ENCODE assay signal across 14 cellular contexts in genomic region chr4:170242471-170242870, GRCh38.
DNase-seq lines count a peak whose midpoint lies in the region; ATAC-seq and TF ChIP-seq lines count a peak whose summit lies in the region.
"Had no signal": no experiment of that assay in that cellular context is flagged by ENCODE, and none has a peak within 500 bp of the region (broad histone marks: within the 10 kb centered on the region; RNA-seq: fewer than 3 reads in every experiment).

No MANE protein-coding gene starts in this region.

- no peak for TF ChIP-seq EP300 in SK-N-SH (IDR thresholded peaks at IDR 0.05; ENCODE audit: borderline replicate concordance in 1 of 2, low read depth in 1 of 2, low read length in 1 of 2)

- intact Hi-C loops in esophagus squamous epithelium (cut with DNase I), result no loop called here

- ATAC-seq in SK-N-SH treated with all-trans-retinoic acid at 6 μM for 48 hours, result no peak

- H3K27me3 ChIP-seq in SK-N-SH (ENCODE audit: insufficient read depth) (no peaks in the 10 kb centered on the region), esophagus squamous epithelium (no peaks in the 10 kb centered on the region)

- H3K9ac ChIP-seq in SK-N-SH, result no peak overlapping the region

- TF ChIP-seq CTCF in SK-N-SH (IDR thresholded peaks at IDR 0.05) (no peak), esophagus squamous epithelium (IDR thresholded peaks at IDR 0.05) (no peak)

- no peaks in the 10 kb centered on the region for H3K9me2 ChIP-seq in SK-N-SH

- H3K79me2 ChIP-seq in SK-N-SH (ENCODE audit: insufficient read depth), result no peaks in the 10 kb centered on the region

- no peak overlapping the region for H2AFZ ChIP-seq in SK-N-SH (ENCODE audit: low read depth)

- TF ChIP-seq POLR2A in esophagus squamous epithelium (IDR thresholded peaks at IDR 0.05), result no peak

- H4K20me1 ChIP-seq in SK-N-SH (ENCODE audit: insufficient read depth), result no peaks in the 10 kb centered on the region

- no peaks in the 10 kb centered on the region for H3F3A ChIP-seq in SK-N-SH (replicated peaks; ENCODE audit: insufficient read depth)

- CTCF ChIA-PET in SK-N-SH (lab: Yijun Ruan, JAX), result interaction anchor here (5.6 kb wide), 1 partner anchor 17 kb away, joined by 35 read pairs; no protein-coding TSS in a partner anchor

- H3K27ac ChIP-seq in SK-N-SH (ENCODE audit: low read depth in 2 of 2, low read length in 1 of 2) (no peak overlapping the region), esophagus squamous epithelium (peak overlapping the region in 3 of 4 donors; percentile 65 to 83 (median 79))
- H3K27ac ChIP-seq: C4-2B had no signal

- H3K4me1 ChIP-seq in SK-N-SH (ENCODE audit: control insufficient read depth in 1 of 2, insufficient read depth in 2 of 2, low read depth in 1 of 2, low read length in 1 of 2) (no peaks in the 10 kb centered on the region), esophagus squamous epithelium (peaks cover 0 to 36% (median 7%) of the 10 kb centered on the region in 3 donors)

- H3K36me3 ChIP-seq in SK-N-SH (replicated peaks in 1 of 2; ENCODE audit: control insufficient read depth in 1 of 2, insufficient read depth in 2 of 2, low read length in 1 of 2), result no peaks in the 10 kb centered on the region
- H3K36me3 ChIP-seq in esophagus squamous epithelium, result no peaks in the 10 kb centered on the region

- in situ Hi-C loops in KBM-7 (cut with MboI; ENCODE audit: low pct_unique_long_range_greater_than_20kb, low sequenced_read_pairs), result no loop called here

- H3K4me3 ChIP-seq in SK-N-SH (ENCODE audit: low read depth in 2 of 2, low read length in 1 of 2), result no peak overlapping the region
- no peak overlapping the region for H3K4me3 ChIP-seq in esophagus squamous epithelium

- DNase-seq in SK-N-SH, result no peak
- DNase-seq in amniotic epithelial cell (ENCODE audit: low read depth), result peak; percentile 44
- no peak for DNase-seq in esophagus squamous epithelium (lab: John Stamatoyannopoulos, UW)
- peak; percentile 69 for DNase-seq in superior temporal gyrus (ENCODE audit: extremely low spot score)
- DNase-seq in NCI-H1694 (lab: John Stamatoyannopoulos, UW), result no peak
- no peak for DNase-seq in KBM-7
- no peak for DNase-seq in hepatic stellate cell (ENCODE audit: low spot score)
- DNase-seq: 8988T, GOT3, Kasumi-1, NCI-H2029, NCI-H2171 treated with DMSO at 0.1 percent for 48 hours had no signal

- TF ChIP-seq RAD21 in SK-N-SH (IDR thresholded peaks at IDR 0.05; ENCODE audit: low read length), result no peak

- POLR2A ChIA-PET in SK-N-SH (lab: Yijun Ruan, JAX), result no interaction called here

- H3K9me3 ChIP-seq in SK-N-SH (no peaks in the 10 kb centered on the region), esophagus squamous epithelium (no peaks in the 10 kb centered on the region)

- no peak overlapping the region for H3K4me2 ChIP-seq in SK-N-SH

TF ChIP-seq in SK-N-SH treated with all-trans-retinoic acid at 6 μM for 48 hours, 23 proteins besides CTCF, POLR2A, EP300 and RAD21:
- TF ChIP-seq TOX (CRISPR knock-in tag; IDR thresholded peaks at IDR 0.05; ENCODE audit: borderline replicate concordance) (peak; percentile 54; the same call in 1 of the 2 replicates), ZC3H10 (CRISPR knock-in tag; IDR thresholded peaks at IDR 0.05) (peak; percentile 61; the same call in 1 of the 2 replicates), TCF4 (CRISPR knock-in tag; IDR thresholded peaks at IDR 0.05; ENCODE audit: borderline replicate concordance) (no peak)
- TF ChIP-seq, protein P1, sequence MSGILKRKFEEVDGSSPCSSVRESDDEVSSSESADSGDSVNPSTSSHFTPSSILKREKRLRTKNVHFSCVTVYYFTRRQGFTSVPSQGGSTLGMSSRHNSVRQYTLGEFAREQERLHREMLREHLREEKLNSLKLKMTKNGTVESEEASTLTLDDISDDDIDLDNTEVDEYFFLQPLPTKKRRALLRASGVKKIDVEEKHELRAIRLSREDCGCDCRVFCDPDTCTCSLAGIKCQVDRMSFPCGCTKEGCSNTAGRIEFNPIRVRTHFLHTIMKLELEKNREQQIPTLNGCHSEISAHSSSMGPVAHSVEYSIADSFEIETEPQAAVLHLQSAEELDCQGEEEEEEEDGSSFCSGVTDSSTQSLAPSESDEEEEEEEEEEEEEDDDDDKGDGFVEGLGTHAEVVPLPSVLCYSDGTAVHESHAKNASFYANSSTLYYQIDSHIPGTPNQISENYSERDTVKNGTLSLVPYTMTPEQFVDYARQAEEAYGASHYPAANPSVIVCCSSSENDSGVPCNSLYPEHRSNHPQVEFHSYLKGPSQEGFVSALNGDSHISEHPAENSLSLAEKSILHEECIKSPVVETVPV (CRISPR knock-in tag; IDR thresholded peaks at IDR 0.05), result no peak

TF ChIP-seq in SK-N-SH, 30 proteins besides CTCF, POLR2A, EP300 and RAD21 (continues in another document):
- TF ChIP-seq USF2 (IDR thresholded peaks at IDR 0.05; ENCODE audit: borderline replicate concordance, low read depth, low read length) (no peak), SMC3 (IDR thresholded peaks at IDR 0.05; ENCODE audit: low read depth, low read length) (no peak), NFIC (IDR thresholded peaks at IDR 0.05; ENCODE audit: borderline replicate concordance) (no peak), ELF1 (IDR thresholded peaks at IDR 0.05) (no peak), RFX5 (IDR thresholded peaks at IDR 0.05; ENCODE audit: low read length) (no peak), TAF1 (IDR thresholded peaks at IDR 0.05; ENCODE audit: borderline replicate concordance, low read depth, low read length) (no peak), FOXJ3 (CRISPR knock-in tag; IDR thresholded peaks at IDR 0.05) (no peak), TCF12 (IDR thresholded peaks at IDR 0.05) (no peak), MEF2A (IDR thresholded peaks at IDR 0.05; ENCODE audit: borderline replicate concordance, low read depth) (no peak), REST (IDR thresholded peaks at IDR 0.05; ENCODE audit: low read depth, low read length) (no peak), GABPA (IDR thresholded peaks at IDR 0.05; ENCODE audit: low read depth) (no peak), NRF1 (IDR thresholded peaks at IDR 0.05; ENCODE audit: low read depth, low read length) (no peak)
- TF ChIP-seq, protein P2, sequence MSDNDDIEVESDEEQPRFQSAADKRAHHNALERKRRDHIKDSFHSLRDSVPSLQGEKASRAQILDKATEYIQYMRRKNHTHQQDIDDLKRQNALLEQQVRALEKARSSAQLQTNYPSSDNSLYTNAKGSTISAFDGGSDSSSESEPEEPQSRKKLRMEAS (IDR thresholded peaks at IDR 0.05; ENCODE audit: low read depth), result no peak
- TF ChIP-seq, protein P3, sequence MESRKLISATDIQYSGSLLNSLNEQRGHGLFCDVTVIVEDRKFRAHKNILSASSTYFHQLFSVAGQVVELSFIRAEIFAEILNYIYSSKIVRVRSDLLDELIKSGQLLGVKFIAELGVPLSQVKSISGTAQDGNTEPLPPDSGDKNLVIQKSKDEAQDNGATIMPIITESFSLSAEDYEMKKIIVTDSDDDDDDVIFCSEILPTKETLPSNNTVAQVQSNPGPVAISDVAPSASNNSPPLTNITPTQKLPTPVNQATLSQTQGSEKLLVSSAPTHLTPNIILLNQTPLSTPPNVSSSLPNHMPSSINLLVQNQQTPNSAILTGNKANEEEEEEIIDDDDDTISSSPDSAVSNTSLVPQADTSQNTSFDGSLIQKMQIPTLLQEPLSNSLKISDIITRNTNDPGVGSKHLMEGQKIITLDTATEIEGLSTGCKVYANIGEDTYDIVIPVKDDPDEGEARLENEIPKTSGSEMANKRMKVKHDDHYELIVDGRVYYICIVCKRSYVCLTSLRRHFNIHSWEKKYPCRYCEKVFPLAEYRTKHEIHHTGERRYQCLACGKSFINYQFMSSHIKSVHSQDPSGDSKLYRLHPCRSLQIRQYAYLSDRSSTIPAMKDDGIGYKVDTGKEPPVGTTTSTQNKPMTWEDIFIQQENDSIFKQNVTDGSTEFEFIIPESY (IDR thresholded peaks at IDR 0.05; ENCODE audit: borderline replicate concordance, low read depth), result no peak
- TF ChIP-seq, protein P4, sequence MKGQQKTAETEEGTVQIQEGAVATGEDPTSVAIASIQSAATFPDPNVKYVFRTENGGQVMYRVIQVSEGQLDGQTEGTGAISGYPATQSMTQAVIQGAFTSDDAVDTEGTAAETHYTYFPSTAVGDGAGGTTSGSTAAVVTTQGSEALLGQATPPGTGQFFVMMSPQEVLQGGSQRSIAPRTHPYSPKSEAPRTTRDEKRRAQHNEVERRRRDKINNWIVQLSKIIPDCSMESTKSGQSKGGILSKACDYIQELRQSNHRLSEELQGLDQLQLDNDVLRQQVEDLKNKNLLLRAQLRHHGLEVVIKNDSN (IDR thresholded peaks at IDR 0.05; ENCODE audit: borderline replicate concordance, low read depth), result no peak

Comparison
In these comparisons a context has a peak if more than half of its experiments do, and no peak if none do; other contexts are left out.
1. DNase-seq: peak in amniotic epithelial cell (single experiment) and superior temporal gyrus (single experiment); none in SK-N-SH (single experiment), esophagus squamous epithelium (single experiment), NCI-H1694 (single experiment), KBM-7 (single experiment) and hepatic stellate cell (single experiment).
2. H3K27ac ChIP-seq: peak in esophagus squamous epithelium (3 of 4); none in SK-N-SH (0 of 2).